ENCODE assay signal across 16 cellular contexts in the genomic region with DNA sequence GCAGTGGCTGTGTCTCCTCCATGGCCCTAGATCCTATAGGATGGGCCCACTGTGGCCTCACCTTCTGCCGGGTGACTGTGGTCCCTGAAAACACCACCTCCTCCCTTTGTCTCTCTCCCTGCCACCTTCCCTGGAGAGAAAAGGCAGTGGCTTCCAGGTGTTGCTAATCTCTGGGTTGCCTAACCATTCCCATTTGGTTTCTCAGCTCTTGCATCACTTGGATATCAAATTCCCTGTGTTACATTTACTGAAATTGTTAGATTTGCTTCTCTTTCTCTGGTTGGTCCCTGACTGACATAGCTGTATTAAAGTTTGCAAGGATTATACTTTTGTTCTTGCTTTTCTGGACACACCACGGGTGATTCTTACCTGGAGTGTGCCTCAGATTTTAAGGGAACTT. TPM values are rescaled to one million over a fixed set of nuclear protein-coding genes. Genes with fewer than 3 reads are reported as not detected.
DNase-seq lines count a peak whose midpoint lies in the region; ATAC-seq and TF ChIP-seq lines count a peak whose summit lies in the region.
"Had no signal": no experiment of that assay in that cellular context is flagged by ENCODE, and none has a peak within 500 bp of the region (broad histone marks: within the 10 kb centered on the region; RNA-seq: fewer than 3 reads in every experiment).

No MANE protein-coding gene starts in this region.

- intact Hi-C loops in left cardiac atrium (cut with DNase I), result no loop called here

- no peak overlapping the region for H3K4me3 ChIP-seq in epithelial cell of esophagus (ENCODE audit: low read length)
- H3K4me3 ChIP-seq: upper lobe of right lung had no signal

- no peak for TF ChIP-seq CTCF in epithelial cell of esophagus (IDR thresholded peaks at IDR 0.05; ENCODE audit: insufficient read depth, low read depth, low read length, missing control alignments)

- ATAC-seq in GM19328 (IDR thresholded peaks at IDR 0.05; ENCODE audit: unreplicated experiment), result no peak
- ATAC-seq in left cardiac atrium, result no peak
- ATAC-seq: natural killer cell, upper lobe of right lung had no signal

- DNase-seq in DMS79 (lab: John Stamatoyannopoulos, UW) (peak; percentile 10), NCI-H128 (lab: John Stamatoyannopoulos, UW; ENCODE audit: unreplicated experiment) (peak; percentile 22), NCI-H345 treated with DMSO at 0.1 percent for 48 hours (lab: John Stamatoyannopoulos, UW; ENCODE audit: unreplicated experiment) (peak; percentile 70), epithelial cell of esophagus (ENCODE audit: low read depth) (peak; percentile 59), GDM1 (lab: John Stamatoyannopoulos, UW) (no peak), left cardiac atrium (no peak)
- DNase-seq in stimulated activated CD4-positive, alpha-beta T cell treated with anti-CD3 and anti-CD28 coated beads, Interleukin-4, amount 100 ng/mL, for 24 hours, result no peak
- DNase-seq: activated CD4-positive, alpha-beta memory T cell treated with anti-CD3 and anti-CD28 coated beads for 36 hours; activated naive CD4-positive, alpha-beta T cell treated with anti-CD3 and anti-CD28 coated beads, Interleukin-2, amount 50 U/mL, for 16 hours; activated T-cell treated with anti-CD3 and anti-CD28 coated beads, Interleukin-2, amount 50 U/mL, for 24 hours; HFFc6; natural killer cell; small intestine; stimulated activated CD4-positive, alpha-beta T cell treated with anti-CD3 and anti-CD28 coated beads, Interleukin-4, amount 100 ng/mL, for 1 hour; upper lobe of right lung had no signal

RNA-seq across cellular contexts. Expression of a gene that starts 9.3 kb away (rescaled TPM):
- total RNA-seq in left cardiac atrium, result 1 to 10 TPM; 6.7 to 8.6 TPM

Comparison
In these comparisons a context has a peak if more than half of its experiments do, and no peak if none do; other contexts are left out.
1. DNase-seq: peak in DMS79 (single experiment), NCI-H128 (single experiment), NCI-H345 treated with DMSO at 0.1 percent for 48 hours (single experiment) and epithelial cell of esophagus (single experiment); none in GDM1 (single experiment), stimulated activated CD4-positive, alpha-beta T cell treated with anti-CD3 and anti-CD28 coated beads, Interleukin-4, amount 100 ng/mL, for 24 hours (single experiment) and left cardiac atrium (single experiment).